8 cellular contexts compared by ENCODE assay signal in genomic region chr14:61355892-61356325, GRCh38. TPM values are rescaled to one million over a fixed set of nuclear protein-coding genes. Genes with fewer than 3 reads are reported as not detected.
DNase-seq lines count a peak whose midpoint lies in the region; ATAC-seq and TF ChIP-seq lines count a peak whose summit lies in the region.

No MANE protein-coding gene starts in this region.

- H3K27ac ChIP-seq in ACC112 (ENCODE audit: low read depth, low read length): peak overlapping the region; percentile 54
- peak overlapping the region; percentile 22 for H3K27ac ChIP-seq in right cardiac atrium (ENCODE audit: low read length)

- peaks cover 89% of the 10 kb centered on the region for H3K36me3 Mint-ChIP-seq in activated T-helper 17 cell treated with anti-CD3 and anti-CD28 coated beads, Interleukin-2, amount 50 U/mL, for 72 hours (ENCODE audit: low read depth)

- ATAC-seq in activated T-helper 17 cell treated with anti-CD3 and anti-CD28 coated beads, Interleukin-2, amount 50 U/mL, for 72 hours (replicated peaks): peak; percentile 77
- peak; percentile 94 to 97 for ATAC-seq in right cardiac atrium

- H3K4me3 ChIP-seq in ACC112 (ENCODE audit: low read depth, low read length) (no peak overlapping the region), LNCaP clone FGC (ENCODE audit: low read depth, low read length) (peak overlapping the region; percentile 22; the same call in 1 of the 2 replicates), right cardiac atrium (ENCODE audit: low read length) (no peak overlapping the region)

- H3K4me1 ChIP-seq in ACC112 (ENCODE audit: control insufficient read depth, insufficient read depth, low read length, unreplicated experiment): peaks cover 10% of the 10 kb centered on the region
- H3K4me1 ChIP-seq in right cardiac atrium (ENCODE audit: control insufficient read depth, insufficient read depth, low read length): peaks cover 3% of the 10 kb centered on the region

- no peaks in the 10 kb centered on the region for H3K9me3 ChIP-seq in right cardiac atrium (ENCODE audit: control insufficient read depth, low read length)

- peak overlapping the region; percentile 92 for H3K27ac Mint-ChIP-seq in activated T-helper 17 cell treated with anti-CD3 and anti-CD28 coated beads, Interleukin-2, amount 50 U/mL, for 72 hours

- WGBS in right cardiac atrium: 27% methylated on average over 6 of the region's 6 CpGs

- H3K4me1 Mint-ChIP-seq in activated T-helper 17 cell treated with anti-CD3 and anti-CD28 coated beads, Interleukin-2, amount 50 U/mL, for 72 hours: peaks cover 70% of the 10 kb centered on the region

- H3K27me3 ChIP-seq in ACC112 (ENCODE audit: insufficient read depth, low read length) (no peaks in the 10 kb centered on the region), right cardiac atrium (ENCODE audit: control insufficient read depth, insufficient read depth) (no peaks in the 10 kb centered on the region)

- no peaks in the 10 kb centered on the region for H3K27me3 Mint-ChIP-seq in activated T-helper 17 cell treated with anti-CD3 and anti-CD28 coated beads, Interleukin-2, amount 50 U/mL, for 72 hours

- TF ChIP-seq CTCF in LNCaP clone FGC (IDR thresholded peaks at IDR 0.05; ENCODE audit: control insufficient read depth, extremely low read depth, insufficient read depth): no peak

- no peaks in the 10 kb centered on the region for H3K79me2 ChIP-seq in ACC112 (ENCODE audit: control insufficient read depth, insufficient read depth, low read length, unreplicated experiment)

- no peaks in the 10 kb centered on the region for H3K36me3 ChIP-seq in ACC112 (ENCODE audit: insufficient read depth, low read length)

- no peaks in the 10 kb centered on the region for H3K9me3 Mint-ChIP-seq in activated T-helper 17 cell treated with anti-CD3 and anti-CD28 coated beads, Interleukin-2, amount 50 U/mL, for 72 hours

- peak overlapping the region; percentile 20 for H2AFZ ChIP-seq in ACC112 (ENCODE audit: low read length, unreplicated experiment)

- intact Hi-C loops in right cardiac atrium (cut with DNase I): no loop called here

- peak overlapping the region; percentile 92 for H3K4me3 Mint-ChIP-seq in activated T-helper 17 cell treated with anti-CD3 and anti-CD28 coated beads, Interleukin-2, amount 50 U/mL, for 72 hours

- peak; percentile 97 for DNase-seq in LNCaP clone FGC (ENCODE audit: low read depth)
- peak; percentile 66 to 71 (median 68) for DNase-seq in right cardiac atrium
- DNase-seq in stimulated activated CD4-positive, alpha-beta T cell treated with anti-CD3 and anti-CD28 coated beads, Interleukin-2, amount 100 ng/mL, for 24 hours: peak; percentile 61 to 66
- DNase-seq in NCI-H2107 treated with DMSO at 0.1 percent for 48 hours (lab: John Stamatoyannopoulos, UW; ENCODE audit: unreplicated experiment): no peak
- DNase-seq in central memory CD4-positive, alpha-beta T cell: no peak
- DNase-seq in NCI-H524 (lab: John Stamatoyannopoulos, UW): no peak

RNA-seq across cellular contexts. Expression of gene PRKCH, which starts 34.5 kb away (rescaled TPM):
- 100 to 1,000 TPM; 127 to 148 TPM for total RNA-seq in activated T-helper 17 cell treated with anti-CD3 and anti-CD28 coated beads, Interleukin-2, amount 50 U/mL, for 72 hours
- 10 to 100 TPM; 25.8 to 31.3 (median 28.2) TPM for total RNA-seq in right cardiac atrium
- 11.9 TPM for polyA plus RNA-seq in right cardiac atrium

Comparison
In these comparisons a context has a peak if more than half of its experiments do, and no peak if none do; other contexts are left out.
1. DNase-seq: peak in LNCaP clone FGC (single experiment), right cardiac atrium (3 of 3) and stimulated activated CD4-positive, alpha-beta T cell treated with anti-CD3 and anti-CD28 coated beads, Interleukin-2, amount 100 ng/mL, for 24 hours (2 of 2); none in NCI-H2107 treated with DMSO at 0.1 percent for 48 hours (single experiment), central memory CD4-positive, alpha-beta T cell (single experiment) and NCI-H524 (0 of 2).